Comparison of ENCODE assay signal across 9 cellular contexts in the genomic region with DNA sequence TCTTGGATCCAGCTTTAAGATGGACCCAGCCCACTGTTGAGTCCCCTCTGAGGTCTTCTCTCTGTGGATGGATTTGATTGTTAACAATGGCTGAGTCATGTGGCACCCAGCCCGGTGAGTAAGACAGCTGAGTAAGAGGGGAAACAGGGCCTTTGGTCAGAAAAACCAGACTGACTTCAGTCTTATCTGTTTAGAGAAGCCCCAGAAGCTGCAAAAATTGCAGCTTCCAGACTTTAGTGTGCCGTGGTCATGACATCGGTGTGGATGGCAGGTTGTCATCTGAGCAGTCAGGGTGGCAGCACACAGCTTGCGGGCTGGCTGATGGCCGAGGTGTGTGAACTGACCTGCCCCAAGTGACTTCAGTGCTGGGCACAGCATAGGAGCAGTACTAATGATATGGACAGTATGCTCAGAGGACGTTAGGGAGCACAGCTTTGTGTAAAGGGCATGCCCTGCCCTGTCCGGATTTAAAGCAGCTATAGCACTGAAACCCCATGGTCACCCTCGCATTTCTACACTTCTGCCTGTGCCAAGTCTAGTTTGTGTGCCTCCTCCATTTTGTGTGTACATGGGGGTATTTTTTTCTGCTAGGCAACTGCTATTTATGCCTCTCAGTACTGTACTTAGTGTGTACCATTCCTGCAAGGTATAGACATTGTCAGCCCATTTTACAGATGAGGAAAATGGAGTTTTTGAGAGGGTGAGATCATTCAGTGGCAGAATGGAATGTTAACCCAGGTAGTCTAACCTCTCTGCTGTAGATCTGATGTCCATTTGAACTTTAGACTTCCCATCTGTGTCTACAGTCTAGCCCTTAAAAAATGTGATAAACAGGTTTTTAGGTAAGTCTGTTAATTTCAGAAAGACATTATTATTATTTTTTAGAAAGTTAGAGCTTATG. TPM values are rescaled to one million over a fixed set of nuclear protein-coding genes. Genes with fewer than 3 reads are reported as not detected.
DNase-seq lines count a peak whose midpoint lies in the region; ATAC-seq and TF ChIP-seq lines count a peak whose summit lies in the region.
"Had no signal": no experiment of that assay in that cellular context is flagged by ENCODE, and none has a peak within 500 bp of the region (broad histone marks: within the 10 kb centered on the region; RNA-seq: fewer than 3 reads in every experiment).

No MANE protein-coding gene starts in this region.

- no CpG with 5 or more reads among the region's 8 CpGs for WGBS in neuronal stem cell (ENCODE audit: extremely low coverage in 2 of 2, insufficient read length in 2 of 2, insufficient replicate concordance in 1 of 2), 2 donors
- WGBS in transverse colon (ENCODE audit: low coverage in 1 of 2), 2 donors: 26 to 41% methylated on average over 3 to 8 of the region's 8 CpGs

- in situ Hi-C loops in transverse colon (cut with MboI; ENCODE audit: low pct_ligation_motif_present in 1 of 4, low pct_unique_long_range_greater_than_20kb in 1 of 4, low sequenced_read_pairs in 3 of 4): no loop called here

- no peaks in the 10 kb centered on the region for H3K9me3 Mint-ChIP-seq in WTC11
- H3K9me3 Mint-ChIP-seq: central memory CD8-positive, alpha-beta T cell had no signal

- H3K9ac ChIP-seq in neuronal stem cell (ENCODE audit: low read depth, low read length, poor library complexity): peak overlapping the region; percentile 82

- H2AFZ ChIP-seq in neuronal stem cell (ENCODE audit: low read length): no peak overlapping the region

- no peak overlapping the region for H3K14ac ChIP-seq in neuronal stem cell (ENCODE audit: low read length)

- H2AK5ac ChIP-seq in neuronal stem cell (ENCODE audit: low read depth, low read length): no peak overlapping the region

- POLR2A ChIA-PET in A673 (lab: Charles Lee; ENCODE audit: low non-redundant PET) (no interaction called here), WTC11 (lab: Charles Lee) (no interaction called here)

- H3K9me3 ChIP-seq in A673 (ENCODE audit: low read depth, low read length, poor library complexity, severe bottlenecking): no peaks in the 10 kb centered on the region
- no peaks in the 10 kb centered on the region for H3K9me3 ChIP-seq in neuronal stem cell (replicated peaks in 1 of 2; ENCODE audit: control insufficient read depth in 2 of 2, insufficient read depth in 1 of 2, low read depth in 1 of 2, low read length in 2 of 2)
- no peaks in the 10 kb centered on the region for H3K9me3 ChIP-seq in transverse colon

- no TSS peak for BruUV-seq in A673 (replicated peaks; lab: Mats Ljungman, UMichigan)

- H3K4ac ChIP-seq in neuronal stem cell (ENCODE audit: low read length): no peak overlapping the region

- ATAC-seq in WTC11 (no peak), GM19397 (IDR thresholded peaks at IDR 0.05; ENCODE audit: unreplicated experiment) (no peak)

- TF ChIP-seq POLR2A in transverse colon (IDR thresholded peaks at IDR 0.05): no peak

- no peaks in the 10 kb centered on the region for H3K27me3 Mint-ChIP-seq in WTC11 (ENCODE audit: low read depth)
- H3K27me3 Mint-ChIP-seq: central memory CD8-positive, alpha-beta T cell had no signal

- peak overlapping the region; percentile 57; the same call in 1 of the 2 replicates for H3K27ac Mint-ChIP-seq in WTC11

- no peak overlapping the region for H2BK120ac ChIP-seq in neuronal stem cell (ENCODE audit: low read depth, low read length)

- intact Hi-C loops in A673 (cut with micrococcal nuclease; ENCODE audit: unreplicated experiment): no loop called here
- intact Hi-C loops in transverse colon (cut with DNase I; ENCODE audit: low total_unique reads): loop anchor here (10.0 kb wide), 1 partner anchor 1728 kb away; no protein-coding TSS in a partner anchor

- H3K36me3 Mint-ChIP-seq in WTC11: no peaks in the 10 kb centered on the region

- H3K27me3 ChIP-seq in A673 (replicated peaks; ENCODE audit: insufficient read depth, low read depth, low read length, poor library complexity) (no peaks in the 10 kb centered on the region), neuronal stem cell (ENCODE audit: control insufficient read depth in 3 of 3, insufficient read depth in 3 of 3, low read depth in 1 of 3, low read length in 3 of 3) (no peaks in the 10 kb centered on the region), transverse colon (no peaks in the 10 kb centered on the region)

- H3K79me1 ChIP-seq in neuronal stem cell (ENCODE audit: low read depth, low read length): no peaks in the 10 kb centered on the region

- H4K8ac ChIP-seq in neuronal stem cell (ENCODE audit: low read depth, low read length): no peak overlapping the region

- CTCF ChIA-PET in A673 (lab: Charles Lee) (no interaction called here), WTC11 (lab: Charles Lee) (interaction anchor here (1.1 to 1.6 kb wide), 2 partner anchors 23 to 33 kb away, joined by 3 to 7 read pairs; no protein-coding TSS in a partner anchor)

- H3K18ac ChIP-seq in neuronal stem cell (ENCODE audit: low read length): peak overlapping the region; percentile 89

- H3K4me2 ChIP-seq in neuronal stem cell (ENCODE audit: insufficient read depth, low read length, poor library complexity, severe bottlenecking): no peak overlapping the region

- no peak overlapping the region for H3K4me3 Mint-ChIP-seq in WTC11
- H3K4me3 Mint-ChIP-seq: central memory CD8-positive, alpha-beta T cell had no signal

- peak; percentile 51 for DNase-seq in A673 (ENCODE audit: low spot score)
- DNase-seq in HFF-Myc (ENCODE audit: extremely low read depth, low read depth): peak; percentile 89
- no peak for DNase-seq in WTC11 (ENCODE audit: low spot score)
- peak; percentile 85 for DNase-seq in fibroblast of gingiva (ENCODE audit: low read depth)
- no peak for DNase-seq in neuronal stem cell (ENCODE audit: low spot score)
- peak; percentile 78 for DNase-seq in transverse colon
- no peak for DNase-seq in NCI-H82 treated with DMSO at 0.1 percent for 48 hours (lab: John Stamatoyannopoulos, UW; ENCODE audit: unreplicated experiment)

- no peak overlapping the region for H2BK12ac ChIP-seq in neuronal stem cell (ENCODE audit: low read length)

- no peak overlapping the region for H2BK15ac ChIP-seq in neuronal stem cell (ENCODE audit: low read length)

- H3K4me3 ChIP-seq in A673 (ENCODE audit: low read depth, low read length, poor library complexity, severe bottlenecking) (no peak overlapping the region), HFF-Myc (replicated peaks; ENCODE audit: low read depth, low read length) (no peak overlapping the region), neuronal stem cell (ENCODE audit: low read length in 2 of 2) (no peak overlapping the region), transverse colon (no peak overlapping the region)

- no peak overlapping the region for H3K27ac ChIP-seq in A673 (ENCODE audit: low read depth, low read length, poor library complexity, severe bottlenecking)
- H3K27ac ChIP-seq in neuronal stem cell (replicated peaks; ENCODE audit: low read length): no peak overlapping the region
- peak overlapping the region; percentile 74 to 81 (median 80) for H3K27ac ChIP-seq in transverse colon

- no peak overlapping the region for H4K91ac ChIP-seq in neuronal stem cell (ENCODE audit: low read depth, low read length, poor library complexity)

- peak overlapping the region; percentile 68 for H3K23ac ChIP-seq in neuronal stem cell (ENCODE audit: low read depth, low read length, poor library complexity)

- TF ChIP-seq CTCF in A673 (conservative IDR thresholded peaks at IDR 0.05; ENCODE audit: low read depth, low read length): no peak
- TF ChIP-seq CTCF in HFF-Myc (IDR thresholded peaks at IDR 0.05; ENCODE audit: low read depth, low read length, missing control alignments): no peak
- TF ChIP-seq CTCF in WTC11 (IDR thresholded peaks at IDR 0.05): no peak
- TF ChIP-seq CTCF in transverse colon (IDR thresholded peaks at IDR 0.05): no peak

- no peak for TF ChIP-seq EP300 in transverse colon (IDR thresholded peaks at IDR 0.05; ENCODE audit: low read depth)

- peaks cover 54% of the 10 kb centered on the region for H3K4me1 Mint-ChIP-seq in WTC11

- peaks cover 12% of the 10 kb centered on the region for H3K4me1 ChIP-seq in A673 (ENCODE audit: insufficient read depth, low read length, poor library complexity, severe bottlenecking)
- peaks cover 10 to 21% of the 10 kb centered on the region in 2 donors for H3K4me1 ChIP-seq in neuronal stem cell (ENCODE audit: control insufficient read depth in 2 of 2, insufficient read depth in 1 of 2, low read depth in 1 of 2, low read length in 2 of 2)
- H3K4me1 ChIP-seq in transverse colon: peaks cover 26 to 71% (median 33%) of the 10 kb centered on the region in 4 donors

- no peak overlapping the region for H2BK5ac ChIP-seq in neuronal stem cell (ENCODE audit: low read length)

- H3K36me3 ChIP-seq in A673 (ENCODE audit: insufficient read depth, low read length, poor library complexity, severe bottlenecking) (no peaks in the 10 kb centered on the region), neuronal stem cell (replicated peaks in 1 of 2; ENCODE audit: control insufficient read depth in 2 of 2, insufficient read depth in 2 of 2, low read length in 2 of 2) (no peaks in the 10 kb centered on the region), transverse colon (no peaks in the 10 kb centered on the region)

TF ChIP-seq in WTC11, 78 proteins besides CTCF, POLR2A, EP300 and RAD21:
- TF ChIP-seq SMAD4 (CRISPR knock-in tag; IDR thresholded peaks at IDR 0.05) (no peak), USF2 (CRISPR knock-in tag; IDR thresholded peaks at IDR 0.05) (no peak)
- TF ChIP-seq, protein P1, sequence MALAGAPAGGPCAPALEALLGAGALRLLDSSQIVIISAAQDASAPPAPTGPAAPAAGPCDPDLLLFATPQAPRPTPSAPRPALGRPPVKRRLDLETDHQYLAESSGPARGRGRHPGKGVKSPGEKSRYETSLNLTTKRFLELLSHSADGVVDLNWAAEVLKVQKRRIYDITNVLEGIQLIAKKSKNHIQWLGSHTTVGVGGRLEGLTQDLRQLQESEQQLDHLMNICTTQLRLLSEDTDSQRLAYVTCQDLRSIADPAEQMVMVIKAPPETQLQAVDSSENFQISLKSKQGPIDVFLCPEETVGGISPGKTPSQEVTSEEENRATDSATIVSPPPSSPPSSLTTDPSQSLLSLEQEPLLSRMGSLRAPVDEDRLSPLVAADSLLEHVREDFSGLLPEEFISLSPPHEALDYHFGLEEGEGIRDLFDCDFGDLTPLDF (CRISPR knock-in tag; IDR thresholded peaks at IDR 0.05): no peak

RNA-seq across cellular contexts. Expression of gene FLNB, which starts 44.4 kb away (rescaled TPM):
- 41.2 and 43.7 TPM in 2 replicates for total RNA-seq in A673 (2021)
- total RNA-seq in WTC11 (2021): 107 to 127 TPM (median 107 TPM) in 3 replicates
- polyA plus RNA-seq in neuronal stem cell (2013, experiment 1 of 2): 19.0 TPM
- 20.1 TPM for polyA plus RNA-seq in neuronal stem cell (2013, experiment 2 of 2)
- 100 to 1,000 TPM; 282 to 707 (median 563) TPM for total RNA-seq in transverse colon

Comparison
In these comparisons a context has a peak if more than half of its experiments do, and no peak if none do; other contexts are left out.
1. DNase-seq: peak in A673 (single experiment), HFF-Myc (single experiment), fibroblast of gingiva (single experiment) and transverse colon (single experiment); none in WTC11 (single experiment), neuronal stem cell (single experiment) and NCI-H82 treated with DMSO at 0.1 percent for 48 hours (single experiment).
2. H3K27ac ChIP-seq: peak in transverse colon (4 of 4); none in A673 (single experiment) and neuronal stem cell (single experiment).